ENCODE assay signal across 27 cellular contexts in genomic region chr9:117088786-117089185, GRCh38.
"Had no signal": no experiment of that assay in that cellular context is flagged by ENCODE, and none has a peak within 500 bp of the region (broad histone marks: within the 10 kb centered on the region; RNA-seq: fewer than 3 reads in every experiment).

No MANE protein-coding gene starts in this region.

- H3K4me1 ChIP-seq: parathyroid adenoma, psoas muscle, right lobe of liver, thyroid gland, upper lobe of left lung, vagina had no signal

- H3K27ac Mint-ChIP-seq: natural killer cell treated with Interleukin-12 subunit alpha and Interleukin-12 subunit beta and Interleukin-15 and Interleukin-18, amount 100 ng/mL, for 72 hours; nephron progenitor cell; progenitor cell of endocrine pancreas; stimulated activated effector memory CD8-positive, alpha-beta T cell treated with anti-CD3 and anti-CD28 coated beads, Interleukin-12 subunit alpha, Interleukin-12 subunit beta, amount 100 ng/mL, for 72 hours; stimulated activated naive B cell treated with anti-CD40 and anti-IgM and Interleukin-4, amounts not matched to agents 10 μg/mL and 1 μg/mL and 100 μg/mL, for 72 hours; stimulated activated naive CD8-positive, alpha-beta T cell treated with anti-CD3 and anti-CD28 coated beads, Interleukin-15, Interleukin-2, amounts not matched to agents 100 ng/mL and 50 ng/mL, for 24 hours had no signal

- H3K27me3 Mint-ChIP-seq: natural killer cell treated with Interleukin-12 subunit alpha and Interleukin-12 subunit beta and Interleukin-15 and Interleukin-18, amount 100 ng/mL, for 72 hours; progenitor cell of endocrine pancreas; stimulated activated naive B cell treated with anti-CD40 and anti-IgM and Interleukin-4, amounts not matched to agents 10 μg/mL and 1 μg/mL and 100 μg/mL, for 72 hours; stimulated activated naive CD8-positive, alpha-beta T cell treated with anti-CD3 and anti-CD28 coated beads, Interleukin-15, Interleukin-2, amounts not matched to agents 100 ng/mL and 50 ng/mL, for 24 hours had no signal

- ATAC-seq: natural killer cell treated with Interleukin-12 subunit alpha and Interleukin-12 subunit beta and Interleukin-15 and Interleukin-18, amount 100 ng/mL, for 72 hours; psoas muscle; right cardiac atrium; right lobe of liver; stimulated activated effector memory CD8-positive, alpha-beta T cell treated with anti-CD3 and anti-CD28 coated beads, Interleukin-12 subunit alpha, Interleukin-12 subunit beta, amount 100 ng/mL, for 72 hours; stimulated activated naive B cell treated with anti-CD40 and anti-IgM and Interleukin-4, amounts not matched to agents 10 μg/mL and 1 μg/mL and 100 μg/mL, for 72 hours had no signal

- H3K9me3 ChIP-seq: ovary, psoas muscle, right lobe of liver, sigmoid colon, stomach, thoracic aorta, thyroid gland, tibial nerve, upper lobe of left lung, vagina had no signal

- H3K36me3 ChIP-seq: ovary, right lobe of liver, sigmoid colon, stomach, thoracic aorta, thyroid gland, tibial nerve, upper lobe of left lung, vagina had no signal

- H3K4me3 Mint-ChIP-seq: natural killer cell treated with Interleukin-12 subunit alpha and Interleukin-12 subunit beta and Interleukin-15 and Interleukin-18, amount 100 ng/mL, for 72 hours; nephron progenitor cell; neural crest cell; stimulated activated effector memory CD8-positive, alpha-beta T cell treated with anti-CD3 and anti-CD28 coated beads, Interleukin-12 subunit alpha, Interleukin-12 subunit beta, amount 100 ng/mL, for 72 hours; stimulated activated naive B cell treated with anti-CD40 and anti-IgM and Interleukin-4, amounts not matched to agents 10 μg/mL and 1 μg/mL and 100 μg/mL, for 72 hours; stimulated activated naive CD8-positive, alpha-beta T cell treated with anti-CD3 and anti-CD28 coated beads, Interleukin-15, Interleukin-2, amounts not matched to agents 100 ng/mL and 50 ng/mL, for 24 hours had no signal

- H3K4me1 Mint-ChIP-seq: stimulated activated effector memory CD8-positive, alpha-beta T cell treated with anti-CD3 and anti-CD28 coated beads, Interleukin-12 subunit alpha, Interleukin-12 subunit beta, amount 100 ng/mL, for 72 hours; stimulated activated naive B cell treated with anti-CD40 and anti-IgM and Interleukin-4, amounts not matched to agents 10 μg/mL and 1 μg/mL and 100 μg/mL, for 72 hours had no signal

- H3K36me3 Mint-ChIP-seq: natural killer cell treated with Interleukin-12 subunit alpha and Interleukin-12 subunit beta and Interleukin-15 and Interleukin-18, amount 100 ng/mL, for 72 hours; stimulated activated effector memory CD8-positive, alpha-beta T cell treated with anti-CD3 and anti-CD28 coated beads, Interleukin-12 subunit alpha, Interleukin-12 subunit beta, amount 100 ng/mL, for 72 hours; stimulated activated naive B cell treated with anti-CD40 and anti-IgM and Interleukin-4, amounts not matched to agents 10 μg/mL and 1 μg/mL and 100 μg/mL, for 72 hours had no signal

- H3K27me3 ChIP-seq: ovary, right lobe of liver, sigmoid colon, stomach, thyroid gland, tibial nerve, upper lobe of left lung, vagina had no signal

- H3K9me3 Mint-ChIP-seq: nephron progenitor cell; neural crest cell; stimulated activated naive B cell treated with anti-CD40 and anti-IgM and Interleukin-4, amounts not matched to agents 10 μg/mL and 1 μg/mL and 100 μg/mL, for 72 hours; stimulated activated naive CD8-positive, alpha-beta T cell treated with anti-CD3 and anti-CD28 coated beads, Interleukin-15, Interleukin-2, amounts not matched to agents 100 ng/mL and 50 ng/mL, for 24 hours had no signal

- DNase-seq: nephron progenitor cell; occipital lobe; ovary; psoas muscle; right cardiac atrium; right lobe of liver; sigmoid colon; small intestine; stimulated activated CD4-positive, alpha-beta T cell treated with anti-CD3 and anti-CD28 coated beads, Interleukin-15, amount 100 ng/mL, for 24 hours; stimulated activated CD4-positive, alpha-beta T cell treated with anti-CD3 and anti-CD28 coated beads, Interleukin-2, amount 100 ng/mL, for 24 hours; stimulated activated CD4-positive, alpha-beta T cell treated with anti-CD3 and anti-CD28 coated beads, Interleukin-2, amount 100 ng/mL, for 48 hours; stimulated activated CD4-positive, alpha-beta T cell treated with anti-CD3 and anti-CD28 coated beads, Interleukin-4, amount 100 ng/mL, for 24 hours; stimulated activated naive B cell treated with anti-CD40 and anti-IgM and Interleukin-4, amounts not matched to agents 10 μg/mL and 1 μg/mL and 100 μg/mL, for 72 hours; stimulated activated naive CD4-positive, alpha-beta T cell treated with Interleukin-2 at 50 U/mL for 16 hours; stomach; thyroid gland; trophoblast cell; upper lobe of left lung had no signal

- H3K27ac ChIP-seq: ovary, parathyroid adenoma, psoas muscle, right lobe of liver, sigmoid colon, stomach, thoracic aorta, thyroid gland, tibial nerve, upper lobe of left lung, vagina had no signal

- H3K4me3 ChIP-seq: ovary, psoas muscle, right lobe of liver, sigmoid colon, stomach, thoracic aorta, thyroid gland, tibial nerve, upper lobe of left lung, vagina had no signal
